Comparison of ENCODE assay signal across 23 cellular contexts in the genomic region with DNA sequence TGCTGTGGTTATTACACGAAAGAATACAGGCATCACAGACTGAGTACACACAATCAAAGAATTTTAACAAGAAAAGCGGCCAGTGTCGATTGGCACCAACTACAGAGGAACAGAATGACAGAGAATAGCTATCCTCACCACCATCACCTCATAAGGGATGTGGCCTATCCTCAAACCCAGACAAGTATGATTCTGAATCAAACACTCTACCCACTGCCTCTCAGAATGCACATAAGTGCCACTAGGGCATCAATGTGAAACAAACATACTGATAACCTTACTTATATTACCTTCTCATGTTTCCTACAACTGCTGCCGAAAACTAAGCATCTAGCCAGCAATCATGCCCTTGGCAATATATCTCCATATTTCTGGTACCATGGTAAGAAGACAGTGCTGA.
"Had no signal": no experiment of that assay in that cellular context is flagged by ENCODE, and none has a peak within 500 bp of the region (broad histone marks: within the 10 kb centered on the region; RNA-seq: fewer than 3 reads in every experiment).

No MANE protein-coding gene starts in this region.

- DNase-seq: activated CD4-positive, alpha-beta T cell treated with anti-CD3 and anti-CD28 coated beads, Interleukin-2, amount 10 ng/mL, durations not matched to agents 7 days and 5 days; activated CD8-positive, alpha-beta memory T cell treated with anti-CD3 and anti-CD28 coated beads for 24 hours; activated gamma-delta T cell; effector memory CD4-positive, alpha-beta T cell; foreskin keratinocyte; kidney; lower lobe of right lung; mesendoderm; mucosa of descending colon; naive B cell; small intestine; stimulated activated CD4-positive, alpha-beta T cell treated with anti-CD3 and anti-CD28 coated beads, Interleukin-15, amount 100 ng/mL, for 24 hours; stimulated activated naive B cell treated with anti-CD40 and anti-IgM and Interleukin-4, amounts not matched to agents 10 μg/mL and 1 μg/mL and 100 μg/mL, for 72 hours had no signal

- H3K9me3 ChIP-seq: adrenal gland, lower lobe of right lung, mucosa of descending colon, thoracic aorta had no signal

- H3K4me3 Mint-ChIP-seq: activated CD4-positive, alpha-beta T cell treated with anti-CD3 and anti-CD28 coated beads, Interleukin-2, amount 10 ng/mL, durations not matched to agents 7 days and 5 days; activated naive CD4-positive, alpha-beta T cell treated with anti-CD3 and anti-CD28 coated beads, Interleukin-2, amount 50 U/mL, for 24 hours; central memory CD8-positive, alpha-beta T cell; naive B cell; stimulated activated naive B cell treated with anti-CD40 and anti-IgM and Interleukin-4, amounts not matched to agents 10 μg/mL and 1 μg/mL and 100 μg/mL, for 72 hours; type B pancreatic cell had no signal

- H3K27me3 Mint-ChIP-seq: naive B cell; stimulated activated naive B cell treated with anti-CD40 and anti-IgM and Interleukin-4, amounts not matched to agents 10 μg/mL and 1 μg/mL and 100 μg/mL, for 72 hours; type B pancreatic cell had no signal

- ATAC-seq: activated CD4-positive, CD25-positive, alpha-beta regulatory T cell treated with anti-CD3 and anti-CD28 coated beads, Interleukin-2, amount 50 U/mL, for 24 hours; foreskin keratinocyte; lower lobe of right lung; mucosa of descending colon; sciatic nerve had no signal

- H3K27ac ChIP-seq: adrenal gland, foreskin keratinocyte, lower lobe of right lung, thoracic aorta, VCaP had no signal

- FAIRE-seq: astrocyte, colon, kidney had no signal

- H3K36me3 ChIP-seq: adrenal gland, lower lobe of right lung, thoracic aorta had no signal

- H3K9me3 Mint-ChIP-seq: activated CD4-positive, alpha-beta T cell treated with anti-CD3 and anti-CD28 coated beads, Interleukin-2, amount 10 ng/mL, durations not matched to agents 7 days and 5 days; activated naive CD4-positive, alpha-beta T cell treated with anti-CD3 and anti-CD28 coated beads, Interleukin-2, amount 50 U/mL, for 24 hours; central memory CD8-positive, alpha-beta T cell; stimulated activated naive B cell treated with anti-CD40 and anti-IgM and Interleukin-4, amounts not matched to agents 10 μg/mL and 1 μg/mL and 100 μg/mL, for 72 hours; type B pancreatic cell had no signal

- H3K27ac Mint-ChIP-seq: activated CD4-positive, alpha-beta T cell treated with anti-CD3 and anti-CD28 coated beads, Interleukin-2, amount 10 ng/mL, durations not matched to agents 7 days and 5 days; activated naive CD4-positive, alpha-beta T cell treated with anti-CD3 and anti-CD28 coated beads, Interleukin-2, amount 50 U/mL, for 24 hours; stimulated activated naive B cell treated with anti-CD40 and anti-IgM and Interleukin-4, amounts not matched to agents 10 μg/mL and 1 μg/mL and 100 μg/mL, for 72 hours; type B pancreatic cell had no signal

- H3K4me1 ChIP-seq: foreskin keratinocyte, lower lobe of right lung had no signal

- H3K4me1 Mint-ChIP-seq: activated CD4-positive, alpha-beta T cell treated with anti-CD3 and anti-CD28 coated beads, Interleukin-2, amount 10 ng/mL, durations not matched to agents 7 days and 5 days; activated naive CD4-positive, alpha-beta T cell treated with anti-CD3 and anti-CD28 coated beads, Interleukin-2, amount 50 U/mL, for 24 hours; central memory CD8-positive, alpha-beta T cell had no signal

- H3K4me3 ChIP-seq: adrenal gland, lower lobe of right lung, mucosa of descending colon, thoracic aorta had no signal

- H3K36me3 Mint-ChIP-seq: activated naive CD4-positive, alpha-beta T cell treated with anti-CD3 and anti-CD28 coated beads, Interleukin-2, amount 50 U/mL, for 24 hours had no signal

- H3K27me3 ChIP-seq: adrenal gland, foreskin keratinocyte had no signal
